Comparison of ENCODE assay signal across 18 cellular contexts in genomic region chr12:22576473-22576872, GRCh38. TPM values are rescaled to one million over a fixed set of nuclear protein-coding genes. Genes with fewer than 3 reads are reported as not detected.
DNase-seq lines count a peak whose midpoint lies in the region; ATAC-seq, FAIRE-seq and TF ChIP-seq lines count a peak whose summit lies in the region.
"Had no signal": no experiment of that assay in that cellular context is flagged by ENCODE, and none has a peak within 500 bp of the region (broad histone marks: within the 10 kb centered on the region; RNA-seq: fewer than 3 reads in every experiment).

No MANE protein-coding gene starts in this region.

- no peaks in the 10 kb centered on the region for H3K36me3 Mint-ChIP-seq in activated CD8-positive, alpha-beta memory T cell treated with anti-CD3 and anti-CD28 coated beads, Interleukin-2, amount 10 ng/mL, durations not matched to agents 7 days and 5 days
- H3K36me3 Mint-ChIP-seq: CD14-positive monocyte; CD4-positive, alpha-beta memory T cell had no signal

- H3K36me3 ChIP-seq in K562 (ENCODE audit: control insufficient read depth, insufficient read depth, low read length): no peaks in the 10 kb centered on the region
- no peaks in the 10 kb centered on the region for H3K36me3 ChIP-seq in mucosa of descending colon (ENCODE audit: low read depth)
- H3K36me3 ChIP-seq: BLaER1, HAP-1 had no signal

- no peak for TF ChIP-seq EP300 in K562 (IDR thresholded peaks at IDR 0.05; ENCODE audit: low read length)

- no peak overlapping the region for H2AFZ ChIP-seq in K562 (ENCODE audit: low read depth, low read length)
- H2AFZ ChIP-seq: GM23248 had no signal

- H3K27me3 ChIP-seq in K562 (ENCODE audit: control insufficient read depth in 2 of 2, insufficient read depth in 2 of 2, low read length in 2 of 2): no peaks in the 10 kb centered on the region
- H3K27me3 ChIP-seq: BLaER1 had no signal

- H3K4me3 Mint-ChIP-seq in activated CD8-positive, alpha-beta memory T cell treated with anti-CD3 and anti-CD28 coated beads, Interleukin-2, amount 10 ng/mL, durations not matched to agents 7 days and 5 days: no peak overlapping the region
- H3K4me3 Mint-ChIP-seq: CD14-positive monocyte; CD4-positive, alpha-beta memory T cell had no signal

- intact Hi-C loops in K562 (cut with micrococcal nuclease) (no loop called here), mucosa of descending colon (cut with DNase I, micrococcal nuclease) (no loop called here)

- ATAC-seq in K562 (no peak), mucosa of descending colon (peak; percentile 85)
- ATAC-seq in activated CD8-positive, alpha-beta memory T cell treated with anti-CD3 and anti-CD28 coated beads, Interleukin-2, amount 10 ng/mL, durations not matched to agents 7 days and 5 days: no peak

- H3K9me3 ChIP-seq in K562 (replicated peaks; ENCODE audit: control insufficient read depth, insufficient read depth, low read depth, low read length) (no peaks in the 10 kb centered on the region), mucosa of descending colon (no peaks in the 10 kb centered on the region)
- H3K9me3 ChIP-seq: BLaER1, HAP-1 had no signal

- no peak overlapping the region for H3K27ac ChIP-seq in K562 (ENCODE audit: extremely low read depth, low read depth, low read length)
- H3K27ac ChIP-seq: BLaER1, GM23248, HL-60 had no signal

- no peaks in the 10 kb centered on the region for H3K9me1 ChIP-seq in K562 (ENCODE audit: control insufficient read depth, insufficient read depth, low read length)

- no peak for TF ChIP-seq POLR2A in K562 (conservative IDR thresholded peaks at IDR 0.05)

- TF ChIP-seq RAD21 in K562 (CRISPR knock-in tag; conservative IDR thresholded peaks at IDR 0.05 in 1 of 2, IDR thresholded peaks at IDR 0.05 in 1 of 2): no peak

- no peak for TF ChIP-seq CTCF in K562 (IDR thresholded peaks at IDR 0.05 in 2 of 3, conservative IDR thresholded peaks at IDR 0.05 in 1 of 3; ENCODE audit: insufficient read depth in 2 of 3, low read depth in 1 of 3, low read length in 3 of 3)
- no peak for TF ChIP-seq CTCF in mucosa of descending colon (IDR thresholded peaks at IDR 0.05)

- no peaks in the 10 kb centered on the region for H3K4me1 Mint-ChIP-seq in activated CD8-positive, alpha-beta memory T cell treated with anti-CD3 and anti-CD28 coated beads, Interleukin-2, amount 10 ng/mL, durations not matched to agents 7 days and 5 days
- H3K4me1 Mint-ChIP-seq: CD14-positive monocyte; CD4-positive, alpha-beta memory T cell had no signal

- H3K9me3 Mint-ChIP-seq in activated CD8-positive, alpha-beta memory T cell treated with anti-CD3 and anti-CD28 coated beads, Interleukin-2, amount 10 ng/mL, durations not matched to agents 7 days and 5 days (ENCODE audit: low read depth): no peaks in the 10 kb centered on the region
- H3K9me3 Mint-ChIP-seq: CD4-positive, alpha-beta memory T cell had no signal

- H3K4me3 ChIP-seq in K562 (no peak overlapping the region), mucosa of descending colon (no peak overlapping the region)
- H3K4me3 ChIP-seq: BLaER1, GM23248, HAP-1 had no signal

- H3K4me2 ChIP-seq in K562 (ENCODE audit: insufficient read depth, low read length): no peak overlapping the region
- H3K4me2 ChIP-seq: BLaER1 had no signal

- POLR2A ChIA-PET in K562 (lab: Yijun Ruan, JAX): no interaction called here

- BruUV-seq in K562 (replicated peaks; lab: Mats Ljungman, UMichigan): no TSS peak

- H3K4me1 ChIP-seq in K562 (replicated peaks in 1 of 2; ENCODE audit: control insufficient read depth in 2 of 2, insufficient read depth in 2 of 2, low read length in 2 of 2) (no peaks in the 10 kb centered on the region), mucosa of descending colon (ENCODE audit: low read depth) (no peaks in the 10 kb centered on the region)
- H3K4me1 ChIP-seq: BLaER1 had no signal

- FAIRE-seq in K562 (lab: Jason Lieb, UNC): no peak
- FAIRE-seq: A204.1, GM12892, GM18507 had no signal

- H3K79me2 ChIP-seq in K562 (ENCODE audit: control insufficient read depth, insufficient read depth, low read length): no peaks in the 10 kb centered on the region

- WGBS in K562 (ENCODE audit: insufficient coverage, low coverage, missing lambda C conversion rate): 12% methylated on average over 2 of the region's 2 CpGs

- H3K27ac Mint-ChIP-seq in activated CD8-positive, alpha-beta memory T cell treated with anti-CD3 and anti-CD28 coated beads, Interleukin-2, amount 10 ng/mL, durations not matched to agents 7 days and 5 days: no peak overlapping the region
- H3K27ac Mint-ChIP-seq: CD14-positive monocyte; CD4-positive, alpha-beta memory T cell had no signal

- no peaks in the 10 kb centered on the region for H4K20me1 ChIP-seq in K562 (replicated peaks; ENCODE audit: control insufficient read depth, insufficient read depth, low read length)
- H4K20me1 ChIP-seq: BLaER1 had no signal

- H3K9ac ChIP-seq in K562 (ENCODE audit: insufficient read depth in 1 of 2, low read depth in 2 of 2, low read length in 2 of 2): no peak overlapping the region
- H3K9ac ChIP-seq: BLaER1, GM23248 had no signal

- peak; percentile 8 for DNase-seq in HT1080 (ENCODE audit: low read depth)
- no peak for DNase-seq in K562 (ENCODE audit: extremely low read depth in 1 of 4, low spot score in 3 of 4)
- DNase-seq in mucosa of descending colon: peak in 2 of 3 donors; percentile 51 to 56
- DNase-seq in SKM-1 (lab: John Stamatoyannopoulos, UW; ENCODE audit: unreplicated experiment): no peak
- no peak for DNase-seq in ACHN
- no peak for DNase-seq in activated CD8-positive, alpha-beta memory T cell treated with anti-CD3 and anti-CD28 coated beads, Interleukin-2, amount 10 ng/mL, durations not matched to agents 7 days and 5 days
- DNase-seq: CD4-positive, alpha-beta memory T cell; DMS153; DMS79; GDM1; GM23248 had no signal

- in situ Hi-C loops in K562 (cut with MboI) (no loop called here), ACHN (cut with HindIII; ENCODE audit: low pct_ligation_motif_present, low pct_unique_long_range_greater_than_20kb, low sequenced_read_pairs) (no loop called here)

- H3K27me3 Mint-ChIP-seq in activated CD8-positive, alpha-beta memory T cell treated with anti-CD3 and anti-CD28 coated beads, Interleukin-2, amount 10 ng/mL, durations not matched to agents 7 days and 5 days: peaks cover 2% of the 10 kb centered on the region

- CTCF ChIA-PET in K562 (lab: Yijun Ruan, JAX; ENCODE audit: low intra/inter-chr PET ratio): no interaction called here
- CTCF ChIA-PET in activated CD8-positive, alpha-beta memory T cell treated with anti-CD3 and anti-CD28 coated beads, Interleukin-2, amount 10 ng/mL, durations not matched to agents 7 days and 5 days (lab: Charles Lee): no interaction called here

RNA-seq across cellular contexts. Expression of gene C2CD5, which starts 32.1 kb away (rescaled TPM):
- 17.3 and 36.5 TPM in 2 replicates for total RNA-seq in HT1080 (2014; rRNA removed; shearing (Covaris generic))
- polyA plus RNA-seq in HT1080 (2015; cell fraction: cytosol; rRNA removed): 21.0 and 23.3 TPM in 2 replicates
- 34.4 and 39.0 TPM in 2 replicates for polyA plus RNA-seq in HT1080 (2015; cell fraction: nucleus; rRNA removed)
- total RNA-seq in K562 (2011; cell fraction: chromatin; rRNA removed; ENCODE audit: low replicate concordance): 21.8 and 83.1 TPM in 2 replicates
- total RNA-seq in K562 (2011; cell fraction: nucleolus; rRNA removed): 9.5 and 13.4 TPM in 2 replicates
- 28.7 and 28.9 TPM in 2 replicates for total RNA-seq in K562 (2011; cell fraction: nucleoplasm; rRNA removed)
- total RNA-seq in K562 (2014; rRNA removed) (6.6 and 13.2 TPM in 2 replicates), K562 (2014; rRNA removed; fragmentation: Illumina TruSeq; extraction: Trizol) (16.0 and 16.8 TPM in 2 replicates), K562 (2015; rRNA removed; fragmentation: Illumina TruSeq; extraction: Trizol) (14.3 and 14.4 TPM in 2 replicates), K562 (2021) (15.4 and 16.4 TPM in 2 replicates), mucosa of descending colon (10 to 100 TPM; 56.3 to 68.6 (median 62.4) TPM)
- polyA plus RNA-seq in K562 (2011; rRNA removed) (22.8 and 24.1 TPM in 2 replicates), K562 (2014; fragmentation: Illumina TruSeq; extraction: Trizol) (14.7 and 18.8 TPM in 2 replicates), K562 (2014; fragmentation: Nextera tagmentation; extraction: Ambion mirVana) (1 to 10 TPM; 5.1 to 9.3 TPM), K562 (2014; rRNA removed) (10.9 and 16.4 TPM in 2 replicates)
- 5.9 and 11.0 TPM in 2 replicates for polyA plus RNA-seq in K562 (2011; cell fraction: cytosol; rRNA removed)
- 26.8 and 37.8 TPM in 2 replicates for polyA plus RNA-seq in K562 (2011; cell fraction: nucleus; rRNA removed)
- 11.7 and 12.4 TPM in 2 replicates for polyA plus RNA-seq in K562 (2012)
- 43.9 and 50.9 TPM in 2 replicates for polyA minus RNA-seq in K562 (2011; rRNA and poly(A)+ RNA removed)
- 12.2 and 15.8 TPM in 2 replicates for polyA minus RNA-seq in K562 (2011; cell fraction: cytosol; rRNA and poly(A)+ RNA removed)
- polyA minus RNA-seq in K562 (2011; cell fraction: nucleus; rRNA and poly(A)+ RNA removed): 35.1 and 65.4 TPM in 2 replicates
- 10 to 100 TPM; 41.7 to 51.1 TPM for total RNA-seq in activated CD8-positive, alpha-beta memory T cell treated with anti-CD3 and anti-CD28 coated beads, Interleukin-2, amount 10 ng/mL, durations not matched to agents 7 days and 5 days

RNA-seq across cellular contexts. Expression of gene ETNK1, which starts 48.5 kb away (rescaled TPM):
- 20.6 and 28.4 TPM in 2 replicates for total RNA-seq in HT1080 (2014; rRNA removed; shearing (Covaris generic))
- polyA plus RNA-seq in HT1080 (2015; cell fraction: cytosol; rRNA removed): 13.0 and 14.0 TPM in 2 replicates
- 52.2 and 54.1 TPM in 2 replicates for polyA plus RNA-seq in HT1080 (2015; cell fraction: nucleus; rRNA removed)
- total RNA-seq in K562 (2011; cell fraction: chromatin; rRNA removed; ENCODE audit: low replicate concordance): 112 and 189 TPM in 2 replicates
- 77.4 and 88.2 TPM in 2 replicates for total RNA-seq in K562 (2011; cell fraction: nucleolus; rRNA removed)
- 128 and 225 TPM in 2 replicates for total RNA-seq in K562 (2011; cell fraction: nucleoplasm; rRNA removed)
- total RNA-seq in K562 (2014; rRNA removed) (22.5 and 27.1 TPM in 2 replicates), K562 (2014; rRNA removed; fragmentation: Illumina TruSeq; extraction: Trizol) (57.6 and 67.5 TPM in 2 replicates), K562 (2015; rRNA removed; fragmentation: Illumina TruSeq; extraction: Trizol) (33.4 and 37.6 TPM in 2 replicates), K562 (2021) (70.5 and 74.3 TPM in 2 replicates), mucosa of descending colon (100 to 1,000 TPM in 2 of 3 donors, 10 to 100 TPM in 1; 81.3 to 166 (median 115) TPM)
- polyA plus RNA-seq in K562 (2011; rRNA removed) (30.2 and 36.0 TPM in 2 replicates), K562 (2014; fragmentation: Illumina TruSeq; extraction: Trizol) (17.5 and 19.7 TPM in 2 replicates), K562 (2014; fragmentation: Nextera tagmentation; extraction: Ambion mirVana) (10 to 100 TPM; 36.0 to 47.5 TPM), K562 (2014; rRNA removed) (10.0 and 13.7 TPM in 2 replicates)
- 15.6 and 18.5 TPM in 2 replicates for polyA plus RNA-seq in K562 (2011; cell fraction: cytosol; rRNA removed)
- polyA plus RNA-seq in K562 (2011; cell fraction: nucleus; rRNA removed): 49.1 and 57.9 TPM in 2 replicates
- polyA plus RNA-seq in K562 (2012): 17.2 and 17.4 TPM in 2 replicates
- polyA minus RNA-seq in K562 (2011; rRNA and poly(A)+ RNA removed): 167 and 201 TPM in 2 replicates
- polyA minus RNA-seq in K562 (2011; cell fraction: cytosol; rRNA and poly(A)+ RNA removed): 75.6 and 94.2 TPM in 2 replicates
- 158 and 213 TPM in 2 replicates for polyA minus RNA-seq in K562 (2011; cell fraction: nucleus; rRNA and poly(A)+ RNA removed)
- total RNA-seq in activated CD8-positive, alpha-beta memory T cell treated with anti-CD3 and anti-CD28 coated beads, Interleukin-2, amount 10 ng/mL, durations not matched to agents 7 days and 5 days: 10 to 100 TPM; 77.7 to 83.1 TPM

Comparison
In these comparisons a context has a peak if more than half of its experiments do, and no peak if none do; other contexts are left out.
1. DNase-seq: peak in HT1080 (single experiment) and mucosa of descending colon (2 of 3); none in K562 (0 of 4), SKM-1 (single experiment), ACHN (single experiment) and activated CD8-positive, alpha-beta memory T cell treated with anti-CD3 and anti-CD28 coated beads, Interleukin-2, amount 10 ng/mL, durations not matched to agents 7 days and 5 days (single experiment).